30 cellular contexts compared by ENCODE assay signal in the genomic region with DNA sequence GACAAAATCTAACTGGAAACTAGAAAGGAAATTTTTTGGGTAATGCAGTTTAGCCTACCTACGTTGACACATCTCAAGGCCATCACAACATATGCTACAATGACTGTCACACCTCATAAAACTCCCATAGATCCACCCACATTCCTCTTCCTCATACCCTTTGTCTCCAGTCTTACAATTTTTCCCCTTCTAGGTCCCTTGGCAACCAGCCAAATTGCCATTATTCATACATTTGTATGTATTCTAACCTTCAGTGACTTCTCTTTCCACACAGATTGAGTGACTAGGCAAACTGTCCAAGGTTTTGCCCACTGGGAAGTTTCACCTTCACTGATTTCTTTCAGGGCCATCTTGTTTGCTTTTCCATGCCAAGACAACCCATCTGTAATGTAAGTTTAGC.
"Had no signal": no experiment of that assay in that cellular context is flagged by ENCODE, and none has a peak within 500 bp of the region (broad histone marks: within the 10 kb centered on the region; RNA-seq: fewer than 3 reads in every experiment).

No MANE protein-coding gene starts in this region.

- H3K27ac ChIP-seq: adrenal gland, body of pancreas, epithelial cell of prostate, esophagus squamous epithelium, heart right ventricle, left lung, spleen, thoracic aorta, vagina, VCaP had no signal

- ATAC-seq: body of pancreas; heart right ventricle; left lung; mucosa of descending colon; natural killer cell treated with Interleukin-12 subunit alpha and Interleukin-12 subunit beta and Interleukin-15 and Interleukin-18, amount 100 ng/mL, for 72 hours; right cardiac atrium had no signal

- H3K36me3 ChIP-seq: adrenal gland, esophagus squamous epithelium, heart right ventricle, left lung, spleen, thoracic aorta, vagina had no signal

- DNase-seq: activated CD4-positive, alpha-beta T cell treated with anti-CD3 and anti-CD28 coated beads for 4 hours; activated CD4-positive, alpha-beta T cell treated with anti-CD3 and anti-CD28 coated beads, Interleukin-2, amount 50 U/mL, for 4 hours; activated CD8-positive, alpha-beta memory T cell treated with anti-CD3 and anti-CD28 coated beads, Interleukin-2, amount 50 U/mL, for 4 hours; activated effector memory CD4-positive, alpha-beta T cell treated with anti-CD3 and anti-CD28 coated beads, Interleukin-2, amount 50 U/mL, for 16 hours; activated naive CD4-positive, alpha-beta T cell treated with anti-CD3 and anti-CD28 coated beads for 36 hours; activated naive CD8-positive, alpha-beta T cell treated with anti-CD3 and anti-CD28 coated beads for 36 hours; activated T-cell treated with anti-CD3 and anti-CD28 coated beads, Interleukin-2, amount 50 U/mL, for 1 hour; adrenal gland; aorta; body of pancreas; dermis blood vessel endothelial cell; effector CD4-positive, alpha-beta T cell; esophagus squamous epithelium; foreskin melanocyte; heart right ventricle; kidney glomerular epithelial cell; left lung; mucosa of descending colon; right cardiac atrium; spleen; stimulated activated naive CD4-positive, alpha-beta T cell; trophoblast cell had no signal

- H3K4me3 ChIP-seq: adrenal gland, body of pancreas, esophagus squamous epithelium, heart right ventricle, left lung, lung, mucosa of descending colon, spleen, thoracic aorta, vagina had no signal

- H3K27me3 ChIP-seq: adrenal gland, body of pancreas, esophagus squamous epithelium, heart right ventricle, left lung, spleen, vagina had no signal

- H3K4me1 ChIP-seq: adrenal gland, body of pancreas, esophagus squamous epithelium, heart right ventricle, left lung, spleen, vagina had no signal

- FAIRE-seq: colon, TTC549 had no signal

- H3K9me3 ChIP-seq: adrenal gland, body of pancreas, heart right ventricle, left lung, mucosa of descending colon, spleen, thoracic aorta, vagina had no signal
